In the genomic region with DNA sequence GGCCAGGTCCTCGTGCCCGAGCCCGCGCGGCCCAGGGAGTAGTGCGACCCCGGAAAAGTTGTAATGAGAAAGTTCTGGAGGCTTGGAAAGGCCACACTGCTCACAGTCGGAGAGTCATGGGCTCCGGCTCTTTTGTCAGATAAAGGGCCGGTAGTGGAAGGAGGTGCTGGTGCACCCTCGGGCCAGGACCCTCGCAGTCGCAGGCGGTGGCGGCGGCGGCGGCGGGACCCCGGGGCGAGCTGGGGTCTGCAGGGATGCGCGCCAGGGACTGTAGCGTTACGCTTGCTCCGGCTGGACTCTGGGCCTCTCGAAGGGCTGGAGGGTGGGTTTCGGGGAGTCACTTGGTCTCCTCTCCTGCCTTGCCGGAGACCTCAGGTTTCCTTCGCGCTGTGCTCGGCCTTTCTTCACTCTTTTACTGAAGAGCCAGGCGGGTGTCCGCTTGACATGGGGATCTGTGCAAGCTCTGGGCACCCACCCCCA, we compare ENCODE assay signal across 7 cellular contexts. TPM values are rescaled to one million over a fixed set of nuclear protein-coding genes. Genes with fewer than 3 reads are reported as not detected.
DNase-seq lines count a peak whose midpoint lies in the region; ATAC-seq lines count a peak whose summit lies in the region.

No MANE protein-coding gene starts in this region.

- peaks cover 29% of the 10 kb centered on the region for H3K4me1 Mint-ChIP-seq in activated naive CD8-positive, alpha-beta T cell treated with anti-CD3 and anti-CD28 coated beads for 36 hours
- peaks cover 44% of the 10 kb centered on the region for H3K4me1 Mint-ChIP-seq in stimulated activated memory B cell treated with anti-CD40 and anti-IgM and Interleukin-4, amounts not matched to agents 10 μg/mL and 1 μg/mL and 100 μg/mL, for 72 hours

- H3K27ac Mint-ChIP-seq in activated naive CD8-positive, alpha-beta T cell treated with anti-CD3 and anti-CD28 coated beads for 36 hours = no peak overlapping the region
- no peak overlapping the region for H3K27ac Mint-ChIP-seq in stimulated activated memory B cell treated with anti-CD40 and anti-IgM and Interleukin-4, amounts not matched to agents 10 μg/mL and 1 μg/mL and 100 μg/mL, for 72 hours

- H3K4me3 ChIP-seq in HUES48 (ENCODE audit: low read depth, low read length) (peak overlapping the region; percentile 74), iPS-20b (ENCODE audit: low read length) (peak overlapping the region; percentile 81)

- H3K36me3 ChIP-seq in HUES48 (ENCODE audit: control insufficient read depth, insufficient read depth, low read length) = no peaks in the 10 kb centered on the region
- H3K36me3 ChIP-seq in iPS-20b (ENCODE audit: insufficient read depth, low read depth, low read length) = no peaks in the 10 kb centered on the region

- peak; percentile 11 for DNase-seq in activated naive CD8-positive, alpha-beta T cell treated with anti-CD3 and anti-CD28 coated beads for 36 hours
- no peak for DNase-seq in activated CD4-positive, CD25-positive, alpha-beta regulatory T cell (lab: John Stamatoyannopoulos, UW)
- DNase-seq in germinal center (ENCODE audit: low spot score) = no peak

- H3K9me3 ChIP-seq in HUES48 (ENCODE audit: control insufficient read depth, insufficient read depth, low read length) (no peaks in the 10 kb centered on the region), iPS-20b (ENCODE audit: insufficient read depth, low read depth, low read length) (no peaks in the 10 kb centered on the region)

- H3K9me3 Mint-ChIP-seq in activated naive CD8-positive, alpha-beta T cell treated with anti-CD3 and anti-CD28 coated beads for 36 hours = peaks cover 1% of the 10 kb centered on the region
- H3K9me3 Mint-ChIP-seq in stimulated activated memory B cell treated with anti-CD40 and anti-IgM and Interleukin-4, amounts not matched to agents 10 μg/mL and 1 μg/mL and 100 μg/mL, for 72 hours = no peaks in the 10 kb centered on the region

- H3K27me3 Mint-ChIP-seq in activated naive CD8-positive, alpha-beta T cell treated with anti-CD3 and anti-CD28 coated beads for 36 hours = peaks cover 71% of the 10 kb centered on the region
- peaks cover 51% of the 10 kb centered on the region for H3K27me3 Mint-ChIP-seq in stimulated activated memory B cell treated with anti-CD40 and anti-IgM and Interleukin-4, amounts not matched to agents 10 μg/mL and 1 μg/mL and 100 μg/mL, for 72 hours

- H3K27ac ChIP-seq in HUES48 (ENCODE audit: low read depth, low read length) (no peak overlapping the region), iPS-20b (ENCODE audit: low read length) (no peak overlapping the region)

- H3K27me3 ChIP-seq in HUES48 (ENCODE audit: control insufficient read depth, insufficient read depth, low read length) (peaks cover 56% of the 10 kb centered on the region), iPS-20b (ENCODE audit: insufficient read depth, low read length) (peaks cover 66% of the 10 kb centered on the region)

- peak overlapping the region; percentile 67 for H3K4me3 Mint-ChIP-seq in activated naive CD8-positive, alpha-beta T cell treated with anti-CD3 and anti-CD28 coated beads for 36 hours
- peak overlapping the region; percentile 83 for H3K4me3 Mint-ChIP-seq in stimulated activated memory B cell treated with anti-CD40 and anti-IgM and Interleukin-4, amounts not matched to agents 10 μg/mL and 1 μg/mL and 100 μg/mL, for 72 hours

- H3K36me3 Mint-ChIP-seq in activated naive CD8-positive, alpha-beta T cell treated with anti-CD3 and anti-CD28 coated beads for 36 hours = no peaks in the 10 kb centered on the region
- H3K36me3 Mint-ChIP-seq in stimulated activated memory B cell treated with anti-CD40 and anti-IgM and Interleukin-4, amounts not matched to agents 10 μg/mL and 1 μg/mL and 100 μg/mL, for 72 hours = no peaks in the 10 kb centered on the region

- ATAC-seq in stimulated activated memory B cell treated with anti-CD40 and anti-IgM and Interleukin-4, amounts not matched to agents 10 μg/mL and 1 μg/mL and 100 μg/mL, for 72 hours = no peak
- ATAC-seq in GM21619 (IDR thresholded peaks at IDR 0.05; ENCODE audit: unreplicated experiment) = no peak

- peaks cover 46% of the 10 kb centered on the region for H3K4me1 ChIP-seq in HUES48 (ENCODE audit: control insufficient read depth, insufficient read depth, low read length)
- peaks cover 23% of the 10 kb centered on the region for H3K4me1 ChIP-seq in iPS-20b (ENCODE audit: insufficient read depth, low read length)

- H3K9ac ChIP-seq in HUES48 (ENCODE audit: low read depth, low read length) = no peak overlapping the region
- peak overlapping the region; percentile 56; the same call in 1 of the 2 replicates for H3K9ac ChIP-seq in iPS-20b (ENCODE audit: low read depth, low read length)

RNA-seq across cellular contexts. Expression of a gene that starts 1.5 kb away (rescaled TPM):
- total RNA-seq in activated naive CD8-positive, alpha-beta T cell treated with anti-CD3 and anti-CD28 coated beads for 36 hours = under 1 TPM; 0.02 to 0.04 TPM
